In the genomic region with DNA sequence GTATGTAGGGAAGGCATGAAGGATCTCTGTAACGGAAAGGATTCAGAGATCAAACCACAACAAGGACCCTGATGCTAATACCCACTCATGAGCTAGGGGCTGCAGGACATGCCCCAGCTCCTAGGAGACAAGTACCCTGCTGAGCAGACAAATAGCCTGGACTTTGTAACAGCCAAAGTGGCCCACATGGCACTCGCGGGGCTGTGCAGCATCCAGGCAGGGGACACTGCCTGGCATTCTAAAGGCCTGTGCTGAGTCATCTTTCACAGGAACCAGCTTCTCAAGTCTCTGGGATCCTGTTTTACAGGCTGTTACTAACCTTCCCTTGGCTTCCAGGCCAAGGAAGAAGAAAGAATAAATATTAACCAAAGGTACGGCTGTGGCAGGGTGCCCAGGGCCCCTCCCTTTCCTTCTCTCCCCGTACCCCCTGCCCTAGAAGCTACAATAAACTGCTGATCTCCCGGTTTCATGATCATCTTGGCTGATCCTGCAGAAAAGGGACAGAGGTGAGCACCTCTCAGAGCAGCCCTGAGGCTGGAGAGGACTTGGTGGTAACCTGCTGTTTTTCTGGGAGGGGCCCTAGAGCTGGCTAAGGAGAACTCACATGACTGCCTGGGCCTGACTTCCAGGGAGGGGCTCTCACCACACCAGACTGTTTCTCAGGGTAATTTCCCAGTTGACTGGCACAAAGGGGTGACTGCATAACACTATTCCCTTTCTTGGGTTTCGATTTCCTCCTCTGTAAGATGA, we compare ENCODE assay signal across 8 cellular contexts. TPM values are rescaled to one million over a fixed set of nuclear protein-coding genes. Genes with fewer than 3 reads are reported as not detected.
DNase-seq lines count a peak whose midpoint lies in the region; ATAC-seq and TF ChIP-seq lines count a peak whose summit lies in the region.
"Had no signal": no experiment of that assay in that cellular context is flagged by ENCODE, and none has a peak within 500 bp of the region (broad histone marks: within the 10 kb centered on the region; RNA-seq: fewer than 3 reads in every experiment).

No MANE protein-coding gene starts in this region.

- H3K4me3 Mint-ChIP-seq in GM23338, result no peak overlapping the region

- H3F3A ChIP-seq in GM23338 (replicated peaks; ENCODE audit: low read depth), result 0 out of 2 replicates have a peak, but pooled peaks cover 2% of the 10 kb centered on the region

- H3K27ac Mint-ChIP-seq in GM23338, result peak overlapping the region; percentile 93; the same call in 1 of the 2 replicates

- H3K27me3 ChIP-seq in GM23338 (ENCODE audit: insufficient read depth) (no peaks in the 10 kb centered on the region), dorsolateral prefrontal cortex (no peaks in the 10 kb centered on the region), tibial nerve (no peaks in the 10 kb centered on the region)

- 42 to 47% methylated on average over 7 of the region's 7 CpGs for WGBS in tibial nerve, 2 donors

- H3K27ac ChIP-seq in GM23338 (ENCODE audit: low read depth) (no peak overlapping the region; the same call in 1 of the 2 replicates), dorsolateral prefrontal cortex (peak overlapping the region in 48 of 59 donors; percentile 8 to 82 (median 62)), tibial nerve (peak overlapping the region in 2 of 4 donors; percentile 47 to 51)

- H3K4me3 ChIP-seq in GM23338, result no peak overlapping the region
- H3K4me3 ChIP-seq in dorsolateral prefrontal cortex, result peak overlapping the region in 1 of 59 donors; percentile 10
- no peak overlapping the region for H3K4me3 ChIP-seq in mucosa of descending colon
- H3K4me3 ChIP-seq in tibial nerve, result no peak overlapping the region

- peaks cover 17% of the 10 kb centered on the region for H3K4me1 Mint-ChIP-seq in GM23338

- H3K27me3 Mint-ChIP-seq in GM23338 (ENCODE audit: insufficient read depth, low read depth, poor library complexity), result peaks cover 3% of the 10 kb centered on the region

- H3K4me2 ChIP-seq in GM23338, result peak overlapping the region; percentile 55; the same call in 1 of the 2 replicates

- ATAC-seq in GM23338, result peak; percentile 21
- peak; percentile 86 for ATAC-seq in mucosa of descending colon
- ATAC-seq in HG02840 (IDR thresholded peaks at IDR 0.05; ENCODE audit: low FRiP score, unreplicated experiment), result no peak
- no peak for ATAC-seq in GM21528 (IDR thresholded peaks at IDR 0.05; ENCODE audit: low FRiP score, unreplicated experiment)

- no peaks in the 10 kb centered on the region for H3K9me2 ChIP-seq in GM23338 (ENCODE audit: insufficient read depth)

- no peaks in the 10 kb centered on the region for H3K9me3 Mint-ChIP-seq in GM23338

- TF ChIP-seq EP300 in tibial nerve (IDR thresholded peaks at IDR 0.05), result no peak

- H3K36me3 Mint-ChIP-seq in GM23338 (ENCODE audit: low read depth), result no peaks in the 10 kb centered on the region; the same call in 2 of the 3 replicates

- H4K20me1 ChIP-seq in GM23338 (replicated peaks; ENCODE audit: insufficient read depth), result no peaks in the 10 kb centered on the region

- no peak for TF ChIP-seq POLR2A in tibial nerve (IDR thresholded peaks at IDR 0.05)

- intact Hi-C loops in dorsolateral prefrontal cortex (cut with DNase I) (loop anchor here (5.0 to 10.0 kb wide), 6 partner anchors 49 to 517 kb away; partner anchors contain the start of genes CYP17A1 (in 1 of the 2), NT5C2 (in 1 of the 2) and WBP1L (in 1 of the 2)), mucosa of descending colon (cut with DNase I, micrococcal nuclease) (loop anchor here (5.0 to 10.0 kb wide), 2 partner anchors 317 to 324 kb away; partner anchors contain the start of gene CNNM2 (in 1 of the 2))

- DNase-seq in GM23338 (ENCODE audit: low spot score), result peak; percentile 22
- peak; percentile 45 for DNase-seq in NOMO-1 treated with DMSO at 0.1 percent for 48 hours (lab: John Stamatoyannopoulos, UW; ENCODE audit: unreplicated experiment)
- DNase-seq in dorsolateral prefrontal cortex, result peak in 5 of 10 donors; percentile 27 to 62 (median 44)
- peak; percentile 83 to 95 (median 89) for DNase-seq in mucosa of descending colon
- no peak for DNase-seq in tibial nerve (ENCODE audit: low spot score in 2 of 2)

- H3K36me3 ChIP-seq in GM23338 (ENCODE audit: insufficient read depth) (no peaks in the 10 kb centered on the region), mucosa of descending colon (ENCODE audit: low read depth) (no peaks in the 10 kb centered on the region), tibial nerve (no peaks in the 10 kb centered on the region)

- peak overlapping the region; percentile 97 for H2AFZ ChIP-seq in GM23338

- TF ChIP-seq CTCF in GM23338 (conservative IDR thresholded peaks at IDR 0.05; ENCODE audit: low read depth in 2 of 2) (no peak), dorsolateral prefrontal cortex (IDR thresholded peaks at IDR 0.05 in 54 of 56, conservative IDR thresholded peaks at IDR 0.05 in 2 of 56; ENCODE audit: low read depth in 1 of 56, partially characterized antibody in 56 of 56) (no peak), mucosa of descending colon (IDR thresholded peaks at IDR 0.05) (no peak), tibial nerve (IDR thresholded peaks at IDR 0.05) (no peak)

- H3K4me1 ChIP-seq in GM23338 (ENCODE audit: insufficient read depth) (peaks cover 16% of the 10 kb centered on the region), mucosa of descending colon (ENCODE audit: low read depth) (peaks cover 27% of the 10 kb centered on the region), tibial nerve (peaks cover 0 to 24% (median 0%) of the 10 kb centered on the region in 4 donors)

- no peaks in the 10 kb centered on the region for H3K79me2 ChIP-seq in GM23338 (replicated peaks; ENCODE audit: insufficient read depth)

- H3K9me3 ChIP-seq in mucosa of descending colon (no peaks in the 10 kb centered on the region), tibial nerve (no peaks in the 10 kb centered on the region)

TF ChIP-seq in GM23338, 12 proteins besides CTCF, POLR2A, EP300 and RAD21:
- TF ChIP-seq, protein P1, sequence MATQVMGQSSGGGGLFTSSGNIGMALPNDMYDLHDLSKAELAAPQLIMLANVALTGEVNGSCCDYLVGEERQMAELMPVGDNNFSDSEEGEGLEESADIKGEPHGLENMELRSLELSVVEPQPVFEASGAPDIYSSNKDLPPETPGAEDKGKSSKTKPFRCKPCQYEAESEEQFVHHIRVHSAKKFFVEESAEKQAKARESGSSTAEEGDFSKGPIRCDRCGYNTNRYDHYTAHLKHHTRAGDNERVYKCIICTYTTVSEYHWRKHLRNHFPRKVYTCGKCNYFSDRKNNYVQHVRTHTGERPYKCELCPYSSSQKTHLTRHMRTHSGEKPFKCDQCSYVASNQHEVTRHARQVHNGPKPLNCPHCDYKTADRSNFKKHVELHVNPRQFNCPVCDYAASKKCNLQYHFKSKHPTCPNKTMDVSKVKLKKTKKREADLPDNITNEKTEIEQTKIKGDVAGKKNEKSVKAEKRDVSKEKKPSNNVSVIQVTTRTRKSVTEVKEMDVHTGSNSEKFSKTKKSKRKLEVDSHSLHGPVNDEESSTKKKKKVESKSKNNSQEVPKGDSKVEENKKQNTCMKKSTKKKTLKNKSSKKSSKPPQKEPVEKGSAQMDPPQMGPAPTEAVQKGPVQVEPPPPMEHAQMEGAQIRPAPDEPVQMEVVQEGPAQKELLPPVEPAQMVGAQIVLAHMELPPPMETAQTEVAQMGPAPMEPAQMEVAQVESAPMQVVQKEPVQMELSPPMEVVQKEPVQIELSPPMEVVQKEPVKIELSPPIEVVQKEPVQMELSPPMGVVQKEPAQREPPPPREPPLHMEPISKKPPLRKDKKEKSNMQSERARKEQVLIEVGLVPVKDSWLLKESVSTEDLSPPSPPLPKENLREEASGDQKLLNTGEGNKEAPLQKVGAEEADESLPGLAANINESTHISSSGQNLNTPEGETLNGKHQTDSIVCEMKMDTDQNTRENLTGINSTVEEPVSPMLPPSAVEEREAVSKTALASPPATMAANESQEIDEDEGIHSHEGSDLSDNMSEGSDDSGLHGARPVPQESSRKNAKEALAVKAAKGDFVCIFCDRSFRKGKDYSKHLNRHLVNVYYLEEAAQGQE (IDR thresholded peaks at IDR 0.05; ENCODE audit: unreplicated experiment), result no peak
- TF ChIP-seq POLR2AphosphoS5 (IDR thresholded peaks at IDR 0.05; ENCODE audit: low read depth) (no peak), STAT1 (IDR thresholded peaks at IDR 0.05; ENCODE audit: unreplicated experiment) (no peak)

RNA-seq across cellular contexts. Expression of gene RPEL1, which starts 4.2 kb away (rescaled TPM):
- not detected in 2 replicates for total RNA-seq in GM23338 (2014; rRNA removed; shearing (Covaris generic))
- 0.21 TPM in 1 of 2 replicates, not detected in the other for polyA plus RNA-seq in GM23338 (2016; fragmentation: Nextera tagmentation; extraction: Ambion mirVana)
- total RNA-seq in dorsolateral prefrontal cortex (under 1 TPM in 4 of 120 experiments, not detected in 116; 0.29 to 0.54 (median 0.43) TPM), mucosa of descending colon (under 1 TPM in 1 of 3 donors, not detected in 2; 0.13 TPM), tibial nerve (not detected)
- total RNA-seq: SK-MEL-5 had no signal

RNA-seq across cellular contexts. Expression of gene INA, which starts 35.5 kb away (rescaled TPM):
- total RNA-seq in GM23338 (2014; rRNA removed; shearing (Covaris generic)), result 25.1 and 26.1 TPM in 2 replicates
- polyA plus RNA-seq in GM23338 (2016; fragmentation: Nextera tagmentation; extraction: Ambion mirVana), result 9.0 and 10.0 TPM in 2 replicates
- total RNA-seq in dorsolateral prefrontal cortex (100 to 1,000 TPM in 105 of 120 experiments, 10 to 100 TPM in 15; 35.6 to 267 (median 169) TPM), mucosa of descending colon (1 to 10 TPM in 1 of 3 donors, under 1 TPM in 2; 0.34 to 6.8 (median 0.55) TPM), tibial nerve (not detected)

RNA-seq across cellular contexts. Expression of gene NT5C2, which starts 48.4 kb away (rescaled TPM):
- total RNA-seq in GM23338 (2014; rRNA removed; shearing (Covaris generic)), result 85.4 and 107 TPM in 2 replicates
- polyA plus RNA-seq in GM23338 (2016; fragmentation: Nextera tagmentation; extraction: Ambion mirVana), result 27.1 and 33.9 TPM in 2 replicates
- total RNA-seq in dorsolateral prefrontal cortex (100 to 1,000 TPM in 49 of 120 experiments, 10 to 100 TPM in 71; 53.5 to 160 (median 97.7) TPM), mucosa of descending colon (100 to 1,000 TPM in 2 of 3 donors, 10 to 100 TPM in 1; 84.9 to 105 (median 105) TPM), tibial nerve (10 to 100 TPM; 52.2 to 82.8 (median 72.4) TPM)

Comparison
In these comparisons a context has a peak if more than half of its experiments do, and no peak if none do; other contexts are left out.
1. ATAC-seq: peak in GM23338 (single experiment) and mucosa of descending colon (single experiment); none in HG02840 (single experiment) and GM21528 (single experiment).
2. DNase-seq: peak in GM23338 (single experiment), NOMO-1 treated with DMSO at 0.1 percent for 48 hours (single experiment) and mucosa of descending colon (3 of 3); none in tibial nerve (0 of 2).